Comparison of ENCODE assay signal across 1 cellular context in genomic region chr2:110157153-110157793, GRCh38.
TF ChIP-seq lines count a peak whose summit lies in the region.

No MANE protein-coding gene starts in this region.

TF ChIP-seq in K562, 482 proteins besides CTCF, POLR2A, EP300 and RAD21 (continued from another document):
- TF ChIP-seq DEAF1 (CRISPR knock-in tag; IDR thresholded peaks at IDR 0.05) (0 out of 2 replicates have a peak, but pooled peaks have one; percentile 12), SMC3 (conservative IDR thresholded peaks at IDR 0.05; ENCODE audit: insufficient read depth, low read depth, low read length) (0 out of 2 replicates have a peak, but pooled peaks have one; percentile 25), TBP (optimal IDR thresholded peaks at IDR 0.05; ENCODE audit: low read depth, low read length) (no peak)
